Comparison of ENCODE assay signal across 9 cellular contexts in the genomic region with DNA sequence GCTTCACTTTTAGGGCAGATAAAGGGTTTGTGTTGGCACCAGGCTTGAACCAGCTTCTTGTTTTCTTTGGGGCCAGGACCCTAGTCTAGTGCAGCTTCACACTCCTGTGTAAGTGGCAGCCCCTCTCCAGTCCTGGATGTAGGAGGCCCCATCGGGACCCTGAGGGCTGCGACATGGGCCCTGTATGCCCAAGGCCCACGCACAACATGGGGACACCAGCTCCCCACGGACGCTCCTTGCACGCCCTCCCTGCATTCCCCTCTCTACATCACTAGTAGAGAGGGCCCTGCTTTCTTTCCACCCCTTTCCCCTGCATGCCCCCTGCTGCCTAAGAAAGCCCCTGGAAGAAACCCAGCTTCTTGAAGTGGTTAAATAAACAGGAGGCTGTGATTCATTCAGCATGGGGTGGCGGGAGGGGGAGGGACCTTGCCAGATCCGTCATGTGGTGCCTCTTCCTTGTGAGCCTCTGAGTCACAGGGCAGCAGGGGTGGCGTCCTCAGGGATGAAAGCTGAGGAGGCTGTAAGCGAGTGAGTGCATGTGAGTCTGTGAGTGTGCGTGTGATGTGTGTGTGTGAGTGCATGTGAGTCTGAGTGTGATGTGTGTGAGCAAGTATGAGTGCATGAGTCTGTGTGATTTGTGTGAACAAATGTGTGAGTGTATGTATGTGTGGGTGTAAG. TPM values are rescaled to one million over a fixed set of nuclear protein-coding genes. Genes with fewer than 3 reads are reported as not detected.
A peak's percentile ranks its signal among the peaks of the same experiment; 100 is the strongest.
DNase-seq lines count a peak whose midpoint lies in the region; ATAC-seq, FAIRE-seq and TF ChIP-seq lines count a peak whose summit lies in the region.
"Had no signal": no experiment of that assay in that cellular context is flagged by ENCODE, and none has a peak within 500 bp of the region (broad histone marks: within the 10 kb centered on the region; RNA-seq: fewer than 3 reads in every experiment).

No MANE protein-coding gene starts in this region.

- H3K4me3 ChIP-seq in AG09309 (ENCODE audit: control insufficient read depth, low read depth, low read length) (no peak overlapping the region), MG63 (no peak overlapping the region), kidney (ENCODE audit: low read length in 2 of 2) (no peak overlapping the region)

- no peak overlapping the region for H3K27ac ChIP-seq in kidney (ENCODE audit: low read depth in 2 of 2, low read length in 2 of 2)

- ATAC-seq in HG02588 (IDR thresholded peaks at IDR 0.05; ENCODE audit: unreplicated experiment): no peak

- H3K36me3 ChIP-seq in MG63 (no peaks in the 10 kb centered on the region), kidney (ENCODE audit: control insufficient read depth in 1 of 2, insufficient read depth in 2 of 2, low read length in 2 of 2) (no peaks in the 10 kb centered on the region)

- H3K9me3 ChIP-seq in MG63 (no peaks in the 10 kb centered on the region), kidney (ENCODE audit: control insufficient read depth in 1 of 2, low read length in 2 of 2) (no peaks in the 10 kb centered on the region)

- TF ChIP-seq CTCF in AG09309 (IDR thresholded peaks at IDR 0.05; ENCODE audit: control insufficient read depth, insufficient read depth, low read depth, low read length, missing control alignments): peak; percentile 20
- no peak for TF ChIP-seq CTCF in kidney (IDR thresholded peaks at IDR 0.05; ENCODE audit: borderline replicate concordance, extremely low read depth, insufficient read depth)

- no peak for FAIRE-seq in kidney (lab: Jason Lieb, UNC)
- FAIRE-seq: colon had no signal

- no peak overlapping the region for H3K9ac ChIP-seq in kidney (ENCODE audit: low read length in 2 of 2)

- intact Hi-C loops in kidney (cut with DNase I): no loop called here

- no peaks in the 10 kb centered on the region for H3K27me3 ChIP-seq in MG63

- DNase-seq in AG09309 (ENCODE audit: low read depth): peak; percentile 95
- DNase-seq in MG63: peak; percentile 98
- peak; percentile 99 for DNase-seq in astrocyte of the hippocampus (ENCODE audit: low read depth, low spot score)
- peak; percentile 97 for DNase-seq in kidney
- peak; percentile 11 to 61 (median 32) for DNase-seq in stimulated activated CD4-positive, alpha-beta T cell treated with anti-CD3 and anti-CD28 coated beads, TNF-alpha, amount 100 ng/mL, for 24 hours (ENCODE audit: low read depth in 3 of 3)
- DNase-seq in OCI-M1 (lab: John Stamatoyannopoulos, UW): no peak
- DNase-seq in UCSD-AML1 (lab: John Stamatoyannopoulos, UW; ENCODE audit: unreplicated experiment): no peak

- no peaks in the 10 kb centered on the region for H3K4me1 ChIP-seq in kidney (ENCODE audit: control insufficient read depth in 1 of 2, insufficient read depth in 1 of 2, low read depth in 1 of 2, low read length in 2 of 2)

RNA-seq across cellular contexts. Expression of gene COPS8, which starts 42.5 kb away (rescaled TPM):
- total RNA-seq in MG63 (2014; rRNA removed; shearing (Covaris generic); ENCODE audit: low replicate concordance): 99.7 and 111 TPM in 2 replicates
- total RNA-seq in kidney: 40.7 TPM
- 67.6 TPM for polyA plus RNA-seq in kidney (ENCODE audit: insufficient read depth, low read depth, low replicate concordance)

Comparison
In these comparisons a context has a peak if more than half of its experiments do, and no peak if none do; other contexts are left out.
1. DNase-seq: peak in AG09309 (single experiment), MG63 (single experiment), astrocyte of the hippocampus (single experiment), kidney (single experiment) and stimulated activated CD4-positive, alpha-beta T cell treated with anti-CD3 and anti-CD28 coated beads, TNF-alpha, amount 100 ng/mL, for 24 hours (3 of 3); none in OCI-M1 (single experiment) and UCSD-AML1 (single experiment).